ENCODE assay signal across 9 cellular contexts in the genomic region with DNA sequence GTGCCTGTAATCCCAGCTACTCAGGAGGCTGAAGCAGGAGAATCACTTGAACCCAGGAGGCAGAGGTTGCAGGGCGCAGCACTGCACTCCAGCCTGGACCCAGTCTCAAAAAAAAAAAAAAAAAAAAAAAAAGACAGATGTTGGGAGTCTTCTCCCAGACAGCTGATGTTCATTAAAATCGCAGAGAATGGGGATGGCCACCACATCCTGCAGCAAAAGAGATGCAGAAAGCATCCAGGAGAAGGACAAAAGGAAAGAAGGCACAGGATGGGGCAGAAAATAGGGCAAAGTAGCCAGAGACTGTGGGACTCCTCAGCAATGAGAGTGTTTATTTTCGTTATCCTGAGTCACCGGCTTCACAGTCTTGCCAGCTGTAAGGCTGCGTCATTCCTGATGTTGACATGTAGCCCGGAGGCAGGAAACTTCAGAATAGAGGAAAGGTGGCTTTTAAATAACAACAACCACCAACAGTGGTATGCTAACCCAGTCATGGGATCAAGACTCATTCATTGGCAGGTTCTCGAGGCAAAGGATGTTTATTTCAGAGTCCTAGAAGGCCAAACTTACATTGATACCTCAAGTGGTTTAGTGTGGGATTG.
DNase-seq lines count a peak whose midpoint lies in the region; ATAC-seq and TF ChIP-seq lines count a peak whose summit lies in the region.
"Had no signal": no experiment of that assay in that cellular context is flagged by ENCODE, and none has a peak within 500 bp of the region (broad histone marks: within the 10 kb centered on the region; RNA-seq: fewer than 3 reads in every experiment).

No MANE protein-coding gene starts in this region.

- BruUV-seq in Calu3 (replicated peaks; lab: Mats Ljungman, UMichigan), result no TSS peak

- peaks cover 31% of the 10 kb centered on the region for H3K4me1 Mint-ChIP-seq in Calu3 (ENCODE audit: low read depth, unreplicated experiment)

- no peak overlapping the region for H3K4me2 ChIP-seq in trophoblast cell (ENCODE audit: low read length)

- no peak overlapping the region for H2AFZ ChIP-seq in trophoblast cell (ENCODE audit: insufficient read depth, low read length, poor library complexity)

- no peaks in the 10 kb centered on the region for H3K9me3 Mint-ChIP-seq in Calu3 (ENCODE audit: low read depth, unreplicated experiment)

- peak; percentile 77 for DNase-seq in Calu3
- DNase-seq in SJCRH30, result peak; percentile 86 to 94
- peak; percentile 98 to 99 for DNase-seq in foreskin keratinocyte
- peak; percentile 97 to 99 for DNase-seq in trophoblast cell
- DNase-seq in DMS153 treated with DMSO at 0.1 percent for 48 hours (lab: John Stamatoyannopoulos, UW; ENCODE audit: unreplicated experiment), result no peak
- DNase-seq in NK-92 treated with Interleukin-12 subunit alpha and Interleukin-12 subunit beta, amount 100 ng/mL, for 24 hours (lab: John Stamatoyannopoulos, UW), result no peak

- no peaks in the 10 kb centered on the region for H3K27me3 Mint-ChIP-seq in Calu3 (ENCODE audit: unreplicated experiment)

- intact Hi-C loops in Calu3 (cut with micrococcal nuclease; ENCODE audit: unreplicated experiment), result loop anchor here (5.0 kb wide), 1 partner anchor 73 kb away; no protein-coding TSS in a partner anchor

- H3K18ac ChIP-seq in trophoblast cell (ENCODE audit: low read length), result no peak overlapping the region

- no CpG with 5 or more reads among the region's 7 CpGs for WGBS in trophoblast cell (ENCODE audit: extremely low coverage, insufficient coverage, insufficient read length)

- H2BK120ac ChIP-seq in trophoblast cell (ENCODE audit: insufficient read depth, low read length, poor library complexity), result no peak overlapping the region

- H2BK12ac ChIP-seq in trophoblast cell (ENCODE audit: low read length), result no peak overlapping the region

- H3K9me3 ChIP-seq in SJCRH30 (replicated peaks), result peaks cover 6% of the 10 kb centered on the region; the same call in 1 of the 2 replicates
- H3K9me3 ChIP-seq in trophoblast cell (ENCODE audit: insufficient read depth, low read depth, low read length), result no peaks in the 10 kb centered on the region

- no peak overlapping the region for H3K9ac ChIP-seq in trophoblast cell (ENCODE audit: low read length)

- H3K36me3 Mint-ChIP-seq in Calu3 (ENCODE audit: insufficient read depth, unreplicated experiment), result no peaks in the 10 kb centered on the region

- peaks cover 4% of the 10 kb centered on the region for H3K79me1 ChIP-seq in trophoblast cell (ENCODE audit: low read length)

- no peaks in the 10 kb centered on the region for H3K79me2 ChIP-seq in trophoblast cell (ENCODE audit: control insufficient read depth, insufficient read depth, low read length, poor library complexity)

- peak; percentile 97 for ATAC-seq in foreskin keratinocyte
- ATAC-seq in GM21526 (IDR thresholded peaks at IDR 0.05; ENCODE audit: low FRiP score, unreplicated experiment), result no peak
- no peak for ATAC-seq in GM18520 (IDR thresholded peaks at IDR 0.05; ENCODE audit: unreplicated experiment)
- ATAC-seq: activated CD4-positive, CD25-positive, alpha-beta regulatory T cell treated with anti-CD3 and anti-CD28 coated beads, Interleukin-2, amount 50 U/mL, for 24 hours had no signal

- no peak overlapping the region for H3K4ac ChIP-seq in trophoblast cell (ENCODE audit: low read depth, low read length)

- H3K36me3 ChIP-seq in SJCRH30 (no peaks in the 10 kb centered on the region), trophoblast cell (ENCODE audit: control insufficient read depth in 1 of 2, insufficient read depth in 2 of 2, low read length in 2 of 2) (no peaks in the 10 kb centered on the region)

- H4K8ac ChIP-seq in trophoblast cell (ENCODE audit: low read depth, low read length), result no peak overlapping the region

- H2AK5ac ChIP-seq in trophoblast cell (ENCODE audit: low read length), result no peak overlapping the region

- H3K4me1 ChIP-seq in SJCRH30, result peaks cover 12% of the 10 kb centered on the region
- H3K4me1 ChIP-seq in foreskin keratinocyte, result peaks cover 5% of the 10 kb centered on the region
- H3K4me1 ChIP-seq in trophoblast cell (ENCODE audit: control insufficient read depth in 1 of 2, insufficient read depth in 2 of 2, low read length in 2 of 2), result peaks cover 3 to 4% of the 10 kb centered on the region in 2 experiments

- CTCF ChIA-PET in Calu3 (lab: Charles Lee), result interaction anchor here (1.0 kb wide), 1 partner anchor 12 kb away, joined by 5 read pairs; no protein-coding TSS in a partner anchor

- H3K27me3 ChIP-seq in SJCRH30 (no peaks in the 10 kb centered on the region), foreskin keratinocyte (no peaks in the 10 kb centered on the region), trophoblast cell (ENCODE audit: insufficient read depth, low read length) (no peaks in the 10 kb centered on the region)

- H3K14ac ChIP-seq in trophoblast cell (ENCODE audit: low read length), result no peak overlapping the region

- H4K12ac ChIP-seq in trophoblast cell (ENCODE audit: low read depth, low read length), result no peak overlapping the region

- H2BK5ac ChIP-seq in trophoblast cell (ENCODE audit: low read depth, low read length, poor library complexity), result no peak overlapping the region

- no peak overlapping the region for H4K91ac ChIP-seq in trophoblast cell (ENCODE audit: low read depth, low read length)

- H3K23ac ChIP-seq in trophoblast cell (ENCODE audit: low read length), result no peak overlapping the region

- H3K4me3 ChIP-seq in SJCRH30 (no peak overlapping the region), trophoblast cell (ENCODE audit: low read depth, low read length) (no peak overlapping the region)

- peak overlapping the region; percentile 56 for H3K27ac Mint-ChIP-seq in Calu3 (ENCODE audit: unreplicated experiment)

- H3K27ac ChIP-seq in SJCRH30 (peak overlapping the region; percentile 24), foreskin keratinocyte (peak overlapping the region; percentile 95), trophoblast cell (ENCODE audit: low read depth, low read length) (no peak overlapping the region)

- H3K4me3 Mint-ChIP-seq in Calu3 (ENCODE audit: low read depth, unreplicated experiment), result no peak overlapping the region

- TF ChIP-seq CTCF in Calu3 (IDR thresholded peaks at IDR 0.05; ENCODE audit: unreplicated experiment) (no peak), foreskin keratinocyte (conservative IDR thresholded peaks at IDR 0.05) (peak; percentile 6)

Comparison
In these comparisons a context has a peak if more than half of its experiments do, and no peak if none do; other contexts are left out.
1. DNase-seq: peak in Calu3 (single experiment), SJCRH30 (2 of 2), foreskin keratinocyte (2 of 2) and trophoblast cell (2 of 2); none in DMS153 treated with DMSO at 0.1 percent for 48 hours (single experiment) and NK-92 treated with Interleukin-12 subunit alpha and Interleukin-12 subunit beta, amount 100 ng/mL, for 24 hours (single experiment).